ENCODE assay signal across 6 cellular contexts in genomic region chr3:132392674-132393073, GRCh38. TPM values are rescaled to one million over a fixed set of nuclear protein-coding genes. Genes with fewer than 3 reads are reported as not detected.
DNase-seq lines count a peak whose midpoint lies in the region; ATAC-seq and TF ChIP-seq lines count a peak whose summit lies in the region.
"Not testable (repeated sequence)": the region's sequence is repeated elsewhere in the genome, so short reads cannot be mapped to it uniquely, and the experiment has no call there.

No MANE protein-coding gene starts in this region.

- H3K4me3 ChIP-seq in GM12865 (ENCODE audit: low read depth, low read length); Loucy (ENCODE audit: low read length, poor library complexity, severe bottlenecking): not testable (repeated sequence)

- peak; percentile 52 for DNase-seq in GM12865 (ENCODE audit: low read depth)

- H3F3A ChIP-seq in Loucy (ENCODE audit: low read depth) = not testable (repeated sequence)

- H2AFZ ChIP-seq in Loucy (ENCODE audit: low read length) = peak overlapping the region; percentile 48; the same call in 1 of the 2 replicates

- not testable (repeated sequence) for H3K27ac Mint-ChIP-seq in activated T-helper 17 cell treated with anti-CD3 and anti-CD28 coated beads, Interleukin-2, amount 50 U/mL, for 72 hours; stimulated activated memory B cell treated with anti-CD40 and anti-IgM and Interleukin-4, amounts not matched to agents 10 μg/mL and 1 μg/mL and 100 μg/mL, for 72 hours

- not testable (repeated sequence) for H3K4me1 Mint-ChIP-seq in activated T-helper 17 cell treated with anti-CD3 and anti-CD28 coated beads, Interleukin-2, amount 50 U/mL, for 72 hours; stimulated activated memory B cell treated with anti-CD40 and anti-IgM and Interleukin-4, amounts not matched to agents 10 μg/mL and 1 μg/mL and 100 μg/mL, for 72 hours

- TF ChIP-seq CTCF in GM12865 (IDR thresholded peaks at IDR 0.05; ENCODE audit: insufficient read depth, low read depth, low read length, missing control alignments); Loucy (conservative IDR thresholded peaks at IDR 0.05; ENCODE audit: low read length): not testable (repeated sequence)

- not testable (repeated sequence) for H3K9me3 Mint-ChIP-seq in activated T-helper 17 cell treated with anti-CD3 and anti-CD28 coated beads, Interleukin-2, amount 50 U/mL, for 72 hours; stimulated activated memory B cell treated with anti-CD40 and anti-IgM and Interleukin-4, amounts not matched to agents 10 μg/mL and 1 μg/mL and 100 μg/mL, for 72 hours

- not testable (repeated sequence) for H3K9me3 ChIP-seq in Loucy (ENCODE audit: insufficient read depth, low read depth, low read length)

- not testable (repeated sequence) for H3K4me1 ChIP-seq in Loucy (ENCODE audit: insufficient read depth, low read length, poor library complexity, severe bottlenecking)

- not testable (repeated sequence) for H3K9ac ChIP-seq in Loucy (ENCODE audit: low read depth, low read length, poor library complexity, severe bottlenecking)

- not testable (repeated sequence) for H3K4me3 Mint-ChIP-seq in activated T-helper 17 cell treated with anti-CD3 and anti-CD28 coated beads, Interleukin-2, amount 50 U/mL, for 72 hours; stimulated activated memory B cell treated with anti-CD40 and anti-IgM and Interleukin-4, amounts not matched to agents 10 μg/mL and 1 μg/mL and 100 μg/mL, for 72 hours

- ATAC-seq in GM19351 (IDR thresholded peaks at IDR 0.05; ENCODE audit: unreplicated experiment) (peak; percentile 75), HG02610 (IDR thresholded peaks at IDR 0.05; ENCODE audit: unreplicated experiment) (peak; percentile 86)
- ATAC-seq in activated T-helper 17 cell treated with anti-CD3 and anti-CD28 coated beads, Interleukin-2, amount 50 U/mL, for 72 hours (replicated peaks) = peak; percentile 37
- ATAC-seq in stimulated activated memory B cell treated with anti-CD40 and anti-IgM and Interleukin-4, amounts not matched to agents 10 μg/mL and 1 μg/mL and 100 μg/mL, for 72 hours = peak; percentile 58

- H4K20me1 ChIP-seq in Loucy (ENCODE audit: insufficient read depth, low read length, poor library complexity, severe bottlenecking) = not testable (repeated sequence)

- not testable (repeated sequence) for H3K36me3 ChIP-seq in Loucy (ENCODE audit: insufficient read depth, low read length)

- H3K27me3 ChIP-seq in Loucy (ENCODE audit: insufficient read depth, low read length, poor library complexity, severe bottlenecking) = not testable (repeated sequence)

- H3K36me3 Mint-ChIP-seq in activated T-helper 17 cell treated with anti-CD3 and anti-CD28 coated beads, Interleukin-2, amount 50 U/mL, for 72 hours (ENCODE audit: low read depth); stimulated activated memory B cell treated with anti-CD40 and anti-IgM and Interleukin-4, amounts not matched to agents 10 μg/mL and 1 μg/mL and 100 μg/mL, for 72 hours: not testable (repeated sequence)

- H3K27me3 Mint-ChIP-seq in activated T-helper 17 cell treated with anti-CD3 and anti-CD28 coated beads, Interleukin-2, amount 50 U/mL, for 72 hours; stimulated activated memory B cell treated with anti-CD40 and anti-IgM and Interleukin-4, amounts not matched to agents 10 μg/mL and 1 μg/mL and 100 μg/mL, for 72 hours: not testable (repeated sequence)

- not testable (repeated sequence) for H3K4me2 ChIP-seq in Loucy (ENCODE audit: low read depth, low read length, poor library complexity, severe bottlenecking)

- not testable (repeated sequence) for H3K79me2 ChIP-seq in Loucy (ENCODE audit: insufficient read depth, low read length)

- H3K9me2 ChIP-seq in Loucy (replicated peaks; ENCODE audit: low read depth, low read length) = not testable (repeated sequence)

RNA-seq across cellular contexts. Expression of gene DNAJC13, which starts 24.6 kb away (rescaled TPM):
- total RNA-seq in activated T-helper 17 cell treated with anti-CD3 and anti-CD28 coated beads, Interleukin-2, amount 50 U/mL, for 72 hours = 10 to 100 TPM; 27.7 to 37.9 TPM
